ENCODE assay signal across 9 cellular contexts in the genomic region with DNA sequence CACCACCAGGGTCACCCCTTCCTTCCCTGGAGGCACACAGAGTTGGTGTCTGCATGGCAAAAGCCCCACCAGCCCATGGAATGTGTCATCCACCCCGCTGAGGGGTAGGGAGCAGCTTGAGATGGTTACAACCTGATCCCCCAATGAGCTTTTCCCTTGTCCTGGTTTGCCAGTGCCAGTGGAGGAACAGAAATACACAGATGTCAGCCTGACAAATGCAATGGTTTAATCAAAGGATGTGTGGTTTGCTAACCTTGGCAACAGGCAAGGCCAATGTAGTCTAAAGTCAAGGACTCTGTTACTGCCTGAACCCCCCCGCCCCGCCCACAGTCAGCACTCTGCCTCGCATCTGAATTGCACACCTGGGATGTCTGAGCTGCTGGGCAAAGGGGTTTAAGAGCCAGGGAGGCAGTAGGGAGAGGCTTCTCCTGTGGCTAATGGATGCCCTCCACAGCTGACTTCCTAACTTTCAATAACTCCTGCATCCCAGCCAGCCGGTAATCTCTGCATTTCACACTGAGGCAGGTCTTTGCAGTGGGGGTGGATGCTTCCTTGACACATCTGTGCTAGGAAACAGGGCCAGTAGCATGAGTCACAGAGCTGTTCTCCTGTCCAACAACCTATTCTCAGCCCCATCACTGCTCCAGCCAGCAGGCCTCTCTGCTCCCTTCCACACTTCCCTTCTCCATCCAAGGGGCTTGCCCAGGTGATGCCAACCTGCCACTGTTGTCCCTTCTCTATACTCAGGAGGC.
DNase-seq lines count a peak whose midpoint lies in the region; ATAC-seq, FAIRE-seq and TF ChIP-seq lines count a peak whose summit lies in the region.
"Had no signal": no experiment of that assay in that cellular context is flagged by ENCODE, and none has a peak within 500 bp of the region (broad histone marks: within the 10 kb centered on the region; RNA-seq: fewer than 3 reads in every experiment).

No MANE protein-coding gene starts in this region.

- peak overlapping the region in 4 of 9 donors; percentile 14 to 47 (median 24) for H3K27ac Mint-ChIP-seq in naive thymus-derived CD4-positive, alpha-beta T cell

- intact Hi-C loops in naive thymus-derived CD4-positive, alpha-beta T cell (cut with micrococcal nuclease): loop anchor here in 1 of 2 donors (10.0 kb wide), 1 partner anchor 74 kb away; no protein-coding TSS in a partner anchor

- peaks cover 0 to 5% (median under 1%) of the 10 kb centered on the region in 11 donors for H3K9me3 Mint-ChIP-seq in naive thymus-derived CD4-positive, alpha-beta T cell

- TF ChIP-seq EP300 in A549 (IDR thresholded peaks at IDR 0.05) (no peak), gastroesophageal sphincter (IDR thresholded peaks at IDR 0.05) (no peak)

- H3K27ac ChIP-seq in A549 (peak overlapping the region; percentile 83 to 89), gastroesophageal sphincter (no peak overlapping the region)
- no peak overlapping the region for H3K27ac ChIP-seq in naive thymus-derived CD4-positive, alpha-beta T cell (ENCODE audit: low read depth, low read length)

- H3K27me3 Mint-ChIP-seq in naive thymus-derived CD4-positive, alpha-beta T cell: no peaks in the 10 kb centered on the region

- 0 out of 5 replicates have a peak, but pooled peaks of 1 of the 2 experiments have one; percentile 9 for TF ChIP-seq RAD21 in A549 (conservative IDR thresholded peaks at IDR 0.05 in 1 of 2, IDR thresholded peaks at IDR 0.05 in 1 of 2)

- CTCF ChIA-PET in A549 (lab: Yijun Ruan, JAX): interaction anchor here (0.6 to 34.7 kb wide), 7 partner anchors 10 to 668 kb away, joined by 3 to 848 read pairs (median 3); no protein-coding TSS in a partner anchor
- CTCF ChIA-PET in naive thymus-derived CD4-positive, alpha-beta T cell (lab: Charles Lee): no interaction called here

- TF ChIP-seq CTCF in A549 (IDR thresholded peaks at IDR 0.05) (no peak), gastroesophageal sphincter (IDR thresholded peaks at IDR 0.05) (no peak)

- no peaks in the 10 kb centered on the region for H3K36me3 ChIP-seq in gastroesophageal sphincter
- no peaks in the 10 kb centered on the region for H3K36me3 ChIP-seq in naive thymus-derived CD4-positive, alpha-beta T cell (ENCODE audit: control insufficient read depth in 2 of 3, insufficient read depth in 3 of 3, low read length in 3 of 3)

- no peaks in the 10 kb centered on the region for H3K9me3 ChIP-seq in A549
- no peaks in the 10 kb centered on the region for H3K9me3 ChIP-seq in gastroesophageal sphincter
- no peaks in the 10 kb centered on the region for H3K9me3 ChIP-seq in naive thymus-derived CD4-positive, alpha-beta T cell (ENCODE audit: control insufficient read depth in 2 of 3, low read length in 3 of 3)

- DNase-seq in A549 (ENCODE audit: low read depth in 1 of 2, low spot score in 1 of 2): peak in 1 of 2 experiments; percentile 50
- peak; percentile 60 for DNase-seq in LHCN-M2 (ENCODE audit: low read depth)
- no peak for DNase-seq in NCI-H1930 (lab: John Stamatoyannopoulos, UW)
- DNase-seq in naive thymus-derived CD4-positive, alpha-beta T cell: no peak
- no peak for DNase-seq in MV-4-11 (lab: John Stamatoyannopoulos, UW)
- DNase-seq in NCI-H1694 (lab: John Stamatoyannopoulos, UW): no peak
- DNase-seq: activated CD4-positive, alpha-beta T cell treated with anti-CD3 and anti-CD28 coated beads for 48 hours had no signal

- peaks cover 0 to 9% (median 5%) of the 10 kb centered on the region in 7 donors for H3K4me1 Mint-ChIP-seq in naive thymus-derived CD4-positive, alpha-beta T cell

- POLR2A ChIA-PET in A549 (lab: Yijun Ruan, JAX): interaction anchor here (1.0 to 1.6 kb wide), 2 partner anchors 136 to 138 kb away, joined by 3 to 8 read pairs; a partner anchor contains a TSS
- POLR2A ChIA-PET in naive thymus-derived CD4-positive, alpha-beta T cell (lab: Charles Lee): interaction anchor here (1.5 kb wide), 1 partner anchor 138 kb away, joined by 3 read pairs; no protein-coding TSS in a partner anchor

- H3K4me2 ChIP-seq in A549: peak overlapping the region; percentile 81

- H3K4me3 Mint-ChIP-seq in naive thymus-derived CD4-positive, alpha-beta T cell: no peak overlapping the region

- peaks cover 52% of the 10 kb centered on the region for H3K4me1 ChIP-seq in A549
- H3K4me1 ChIP-seq in gastroesophageal sphincter: no peaks in the 10 kb centered on the region
- no peaks in the 10 kb centered on the region for H3K4me1 ChIP-seq in naive thymus-derived CD4-positive, alpha-beta T cell (ENCODE audit: control insufficient read depth in 2 of 2, insufficient read depth in 2 of 2, low read length in 2 of 2)

- FAIRE-seq in A549 (lab: Jason Lieb, UNC): no peak

- peaks cover 0 to 21% (median 8%) of the 10 kb centered on the region in 5 donors for H3K36me3 Mint-ChIP-seq in naive thymus-derived CD4-positive, alpha-beta T cell

- H3K27me3 ChIP-seq in gastroesophageal sphincter: no peaks in the 10 kb centered on the region
- H3K27me3 ChIP-seq in naive thymus-derived CD4-positive, alpha-beta T cell (ENCODE audit: control insufficient read depth in 2 of 2, insufficient read depth in 2 of 2, low read length in 2 of 2): no peaks in the 10 kb centered on the region

- TF ChIP-seq POLR2A in A549 (IDR thresholded peaks at IDR 0.05; ENCODE audit: low read length) (no peak), gastroesophageal sphincter (IDR thresholded peaks at IDR 0.05) (no peak)

- peak; percentile 84 to 85 for ATAC-seq in A549
- peak; percentile 23 for ATAC-seq in GM21423 (IDR thresholded peaks at IDR 0.05; ENCODE audit: unreplicated experiment)
- peak; percentile 58 for ATAC-seq in gastroesophageal sphincter
- no peak for ATAC-seq in naive thymus-derived CD4-positive, alpha-beta T cell

- H3K4me3 ChIP-seq in A549 (0 out of 3 replicates have a peak overlapping the region, but pooled peaks have one; percentile 12), gastroesophageal sphincter (no peak overlapping the region)
- no peak overlapping the region for H3K4me3 ChIP-seq in naive thymus-derived CD4-positive, alpha-beta T cell (ENCODE audit: low read length)

- 62% methylated on average over 5 of the region's 5 CpGs for WGBS in A549 (ENCODE audit: missing lambda C conversion rate)
- WGBS in gastroesophageal sphincter (ENCODE audit: low coverage in 1 of 2), 2 donors: 71% methylated on average over 2 of the region's 5 CpGs; no CpG with 5 or more reads in 1 of the 2 donors

TF ChIP-seq in A549, 52 proteins besides CTCF, POLR2A, EP300 and RAD21:
- TF ChIP-seq JUN (IDR thresholded peaks at IDR 0.05) (0 out of 5 replicates have a peak, but pooled peaks of 1 of the 2 experiments have one; percentile 24), CBX2 (IDR thresholded peaks at IDR 0.05; ENCODE audit: borderline replicate concordance, low read depth) (no peak), FOSL2 (IDR thresholded peaks at IDR 0.05) (no peak), FOSL2 (CRISPR knock-in tag; IDR thresholded peaks at IDR 0.05) (peak; percentile 2; the same call in 1 of the 2 replicates)

Comparison
In these comparisons a context has a peak if more than half of its experiments do, and no peak if none do; other contexts are left out.
1. H3K27ac ChIP-seq: peak in A549 (2 of 2); none in gastroesophageal sphincter (0 of 4) and naive thymus-derived CD4-positive, alpha-beta T cell (single experiment).